8 cellular contexts compared by ENCODE assay signal in the genomic region with DNA sequence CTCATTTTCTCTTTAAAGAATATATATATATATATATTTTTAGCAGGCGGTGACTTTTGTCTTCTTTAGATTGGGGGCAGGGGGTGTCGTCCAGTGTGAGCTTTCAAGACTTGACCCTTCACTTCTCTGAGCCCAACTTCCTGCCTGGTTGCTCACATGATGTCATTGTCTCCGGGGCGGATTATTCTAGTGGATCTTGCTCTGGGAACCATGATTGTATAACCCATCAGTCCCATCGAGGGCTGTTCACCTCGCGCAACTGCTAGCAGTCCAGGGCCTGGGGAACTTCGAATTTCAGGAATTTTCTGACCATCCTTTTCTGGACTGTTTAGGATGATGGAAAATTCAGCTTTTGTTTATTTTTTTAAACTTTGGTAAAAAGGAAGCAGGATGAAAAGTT. TPM values are rescaled to one million over a fixed set of nuclear protein-coding genes. Genes with fewer than 3 reads are reported as not detected.
DNase-seq lines count a peak whose midpoint lies in the region; ATAC-seq and TF ChIP-seq lines count a peak whose summit lies in the region.

No MANE protein-coding gene starts in this region.

- H3K36me3 ChIP-seq in CD8-positive, alpha-beta T cell (ENCODE audit: insufficient read depth, low read length), result no peaks in the 10 kb centered on the region

- H3K27ac Mint-ChIP-seq in CD8-positive, alpha-beta T cell, result peak overlapping the region; percentile 88

- CTCF ChIA-PET in CD8-positive, alpha-beta T cell (lab: Charles Lee), result interaction anchor here (2.3 kb wide), 1 partner anchor 12 kb away, joined by 6 read pairs; no protein-coding TSS in a partner anchor

- intact Hi-C loops in CD8-positive, alpha-beta T cell (cut with DNase I, micrococcal nuclease), result loop anchor here (1.0 to 10.0 kb wide), 10 partner anchors 13 to 1305 kb away; partner anchors contain the start of genes MRPL18 (in 2 of the 2), ACAT2 (in 1 of the 2), AGPAT4 (in 1 of the 2) and SOD2 (in 1 of the 2)

- H3K27ac ChIP-seq in CD8-positive, alpha-beta T cell (ENCODE audit: low read depth, low read length), result peak overlapping the region; percentile 17
- H3K27ac ChIP-seq in layer of hippocampus (ENCODE audit: low read depth, low read length), result peak overlapping the region; percentile 71

- TF ChIP-seq CTCF in CD8-positive, alpha-beta T cell (IDR thresholded peaks at IDR 0.05), result no peak
- no peak for TF ChIP-seq CTCF in choroid plexus epithelial cell (conservative IDR thresholded peaks at IDR 0.05; ENCODE audit: low read depth, low read length)

- H3K4me3 Mint-ChIP-seq in CD8-positive, alpha-beta T cell, result peak overlapping the region; percentile 91

- no peaks in the 10 kb centered on the region for H3K27me3 Mint-ChIP-seq in CD8-positive, alpha-beta T cell (ENCODE audit: low read depth)

- H3K36me3 Mint-ChIP-seq in CD8-positive, alpha-beta T cell, result peaks cover 4% of the 10 kb centered on the region

- no peaks in the 10 kb centered on the region for H3K9me3 ChIP-seq in CD8-positive, alpha-beta T cell (ENCODE audit: low read length)

- H3K27me3 ChIP-seq in CD8-positive, alpha-beta T cell (ENCODE audit: insufficient read depth, low read length), result no peaks in the 10 kb centered on the region
- no peaks in the 10 kb centered on the region for H3K27me3 ChIP-seq in layer of hippocampus (ENCODE audit: control insufficient read depth, insufficient read depth, low read length)

- H3K4me3 ChIP-seq in CD8-positive, alpha-beta T cell (ENCODE audit: low read depth, low read length), result peak overlapping the region; percentile 67
- H3K4me3 ChIP-seq in choroid plexus epithelial cell (ENCODE audit: low read depth, low read length), result peak overlapping the region; percentile 76

- no peak for ATAC-seq in CD8-positive, alpha-beta T cell
- ATAC-seq in GM19035 (IDR thresholded peaks at IDR 0.05; ENCODE audit: unreplicated experiment), result peak; percentile 28
- peak; percentile 22 for ATAC-seq in HG03565 (IDR thresholded peaks at IDR 0.05; ENCODE audit: unreplicated experiment)
- no peak for ATAC-seq in GM18520 (IDR thresholded peaks at IDR 0.05; ENCODE audit: unreplicated experiment)

- H3K9me3 Mint-ChIP-seq in CD8-positive, alpha-beta T cell, result no peaks in the 10 kb centered on the region

- POLR2A ChIA-PET in CD8-positive, alpha-beta T cell (lab: Charles Lee), result interaction anchor here (0.6 to 2.7 kb wide), 7 partner anchors 9 to 243 kb away, joined by 3 to 11 read pairs (median 4); partner anchors contain the start of genes MRPL18 and WTAP

- peaks cover 55% of the 10 kb centered on the region for H3K4me1 Mint-ChIP-seq in CD8-positive, alpha-beta T cell (ENCODE audit: low read depth)

- peaks cover 48% of the 10 kb centered on the region for H3K4me1 ChIP-seq in CD8-positive, alpha-beta T cell (ENCODE audit: insufficient read depth, low read length)

- DNase-seq in CD8-positive, alpha-beta T cell, result peak in 1 of 7 experiments; percentile 35
- DNase-seq in RPMI7951 (ENCODE audit: low read depth) (peak; percentile 80), choroid plexus epithelial cell (ENCODE audit: low read depth) (peak; percentile 83)
- DNase-seq in stimulated activated naive CD4-positive, alpha-beta T cell (lab: John Stamatoyannopoulos, UW), result peak in 4 of 6 experiments; percentile 6 to 26 (median 19)

RNA-seq across cellular contexts. Expression of gene IGF2R, which starts 1.0 kb away (rescaled TPM):
- total RNA-seq in CD8-positive, alpha-beta T cell, result 10 to 100 TPM; 38.5 to 40.6 TPM
- 32.4 and 36.2 TPM in 2 replicates for total RNA-seq in RPMI7951 (2014; rRNA removed; shearing (Covaris generic))

Comparison
In these comparisons a context has a peak if more than half of its experiments do, and no peak if none do; other contexts are left out.
1. ATAC-seq: peak in GM19035 (single experiment) and HG03565 (single experiment); none in CD8-positive, alpha-beta T cell (single experiment) and GM18520 (single experiment).